Comparison of ENCODE assay signal across 8 cellular contexts in the genomic region with DNA sequence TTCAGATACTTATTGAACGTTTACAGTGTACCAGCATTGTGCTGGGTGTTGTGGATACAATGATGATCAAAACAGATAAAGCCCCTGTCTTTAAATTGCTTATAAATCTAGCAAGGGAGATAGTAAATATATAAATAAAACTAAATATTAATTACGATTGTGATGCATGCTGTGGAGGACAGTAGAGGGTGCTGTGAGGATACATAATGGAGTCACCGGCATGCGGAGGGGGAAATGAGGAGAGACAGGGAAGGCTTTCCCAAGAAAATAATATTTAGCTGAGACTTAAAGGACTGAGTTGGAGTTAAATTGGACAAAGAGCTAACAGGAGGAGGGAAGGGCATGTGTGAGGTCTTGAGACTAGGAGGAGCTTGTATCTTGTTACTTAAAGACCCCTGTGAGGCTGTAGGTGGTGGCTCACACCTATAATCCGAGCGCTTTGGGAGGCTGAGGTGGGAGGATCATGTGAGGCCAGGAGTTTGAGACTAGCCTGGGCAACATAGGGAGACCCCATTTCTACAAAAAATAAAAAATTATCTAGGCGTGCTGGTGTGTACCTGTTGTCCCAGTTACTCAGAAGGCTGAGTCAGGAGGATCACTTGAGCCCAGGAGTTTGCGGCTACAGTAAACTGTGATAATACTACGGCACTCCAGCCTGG. TPM values are rescaled to one million over a fixed set of nuclear protein-coding genes. Genes with fewer than 3 reads are reported as not detected.
DNase-seq lines count a peak whose midpoint lies in the region; ATAC-seq and TF ChIP-seq lines count a peak whose summit lies in the region.

No MANE protein-coding gene starts in this region.

- no peak overlapping the region for H3T11ph ChIP-seq in H9 (ENCODE audit: low read length)

- H2AK5ac ChIP-seq in H9 (ENCODE audit: insufficient read length, low read length), result no peak overlapping the region

- H2BK20ac ChIP-seq in H9 (ENCODE audit: low read depth, low read length, poor library complexity, severe bottlenecking), result no peak overlapping the region

- H3K4me1 ChIP-seq in CD4-positive, CD25-positive, alpha-beta regulatory T cell (ENCODE audit: control insufficient read depth, insufficient read depth, low read length, poor library complexity, severe bottlenecking), result peaks cover 30% of the 10 kb centered on the region
- peaks cover 1% of the 10 kb centered on the region; the same call in 1 of the 2 replicates for H3K4me1 ChIP-seq in H9 (ENCODE audit: insufficient read depth, low read length)

- H3K9me3 ChIP-seq in CD4-positive, CD25-positive, alpha-beta regulatory T cell (ENCODE audit: control insufficient read depth in 2 of 2, low read length in 2 of 2), result peaks cover 0 to under 1% of the 10 kb centered on the region in 2 experiments
- H3K9me3 ChIP-seq in H9 (ENCODE audit: control insufficient read depth, low read depth, low read length), result no peaks in the 10 kb centered on the region

- H4K20me1 ChIP-seq in H9 (ENCODE audit: control insufficient read depth, insufficient read depth, insufficient read length), result no peaks in the 10 kb centered on the region

- H3K4me2 ChIP-seq in H9 (ENCODE audit: insufficient read depth, insufficient read length, low read length), result no peak overlapping the region

- H3K36me3 ChIP-seq in CD4-positive, CD25-positive, alpha-beta regulatory T cell (ENCODE audit: control insufficient read depth, insufficient read depth, low read length), result no peaks in the 10 kb centered on the region

- H3K27me3 Mint-ChIP-seq in CD4-positive, CD25-positive, alpha-beta regulatory T cell, result no peaks in the 10 kb centered on the region
- H3K27me3 Mint-ChIP-seq in H9 (ENCODE audit: low read depth), result no peaks in the 10 kb centered on the region

- H3K56ac ChIP-seq in H9 (ENCODE audit: insufficient read length, low read depth, low read length), result no peak overlapping the region

- H3K27ac ChIP-seq in CD4-positive, CD25-positive, alpha-beta regulatory T cell (ENCODE audit: insufficient read depth, low read length, poor library complexity, severe bottlenecking), result no peak overlapping the region
- H3K27ac ChIP-seq in H9 (ENCODE audit: insufficient read length, low read depth, low read length), result no peak overlapping the region

- H2BK5ac ChIP-seq in H9 (ENCODE audit: insufficient read length, low read length), result no peak overlapping the region

- no peak overlapping the region for H4K91ac ChIP-seq in H9 (ENCODE audit: insufficient read length, low read depth, low read length)

- peak; percentile 60; the same call in 2 of the 3 replicates for TF ChIP-seq CTCF in H9 (conservative IDR thresholded peaks at IDR 0.05)

- H3K23ac ChIP-seq in H9 (ENCODE audit: insufficient read length, low read depth, low read length), result no peak overlapping the region

- H4K5ac ChIP-seq in H9 (ENCODE audit: insufficient read length, low read depth, low read length), result no peak overlapping the region

- no peak overlapping the region for H3K9ac ChIP-seq in H9 (ENCODE audit: extremely low read depth, insufficient read length, low read length)

- no peak overlapping the region for H2AFZ ChIP-seq in H9 (ENCODE audit: low read length)

- H3K4me3 Mint-ChIP-seq in CD4-positive, CD25-positive, alpha-beta regulatory T cell, result peak overlapping the region; percentile 44 to 95 (median 70)
- H3K4me3 Mint-ChIP-seq in H9, result peak overlapping the region in 1 of 2 experiments; percentile 11; a peak in 1 of 5 replicates

- peaks cover 0 to 7% (median 1%) of the 10 kb centered on the region in 7 donors for H3K9me3 Mint-ChIP-seq in CD4-positive, CD25-positive, alpha-beta regulatory T cell
- peaks cover 17 to 24% of the 10 kb centered on the region in 2 experiments for H3K9me3 Mint-ChIP-seq in H9

- H2BK120ac ChIP-seq in H9 (ENCODE audit: low read depth, low read length, poor library complexity, severe bottlenecking), result no peak overlapping the region

- H3K36me3 Mint-ChIP-seq in CD4-positive, CD25-positive, alpha-beta regulatory T cell, result peaks cover 11% of the 10 kb centered on the region
- H3K36me3 Mint-ChIP-seq in H9 (ENCODE audit: insufficient read depth in 1 of 3, low read depth in 3 of 3), result peaks cover 13 to 23% (median 16%) of the 10 kb centered on the region in 3 experiments

- no peak overlapping the region for H4K8ac ChIP-seq in H9 (replicated peaks; ENCODE audit: insufficient read length, low read depth, low read length)

- H3K18ac ChIP-seq in H9 (ENCODE audit: insufficient read length, low read depth, low read length), result no peak overlapping the region

- H3K23me2 ChIP-seq in H9 (ENCODE audit: insufficient read length, low read depth, low read length, poor library complexity, severe bottlenecking), result peaks cover 7% of the 10 kb centered on the region

- H3K4ac ChIP-seq in H9 (ENCODE audit: low read depth, low read length), result no peak overlapping the region

- H2BK15ac ChIP-seq in H9 (ENCODE audit: low read depth, low read length), result no peak overlapping the region

- H3K14ac ChIP-seq in H9 (ENCODE audit: insufficient read depth, low read length), result no peak overlapping the region

- no peak overlapping the region for H2BK12ac ChIP-seq in H9 (ENCODE audit: insufficient read length, low read depth, low read length)

- peaks cover 2% of the 10 kb centered on the region for H3K79me1 ChIP-seq in H9 (ENCODE audit: insufficient read depth, low read depth, low read length, poor library complexity, severe bottlenecking)

- no peaks in the 10 kb centered on the region; the same call in 1 of the 2 replicates for H3K79me2 ChIP-seq in H9 (ENCODE audit: insufficient read depth, low read length)

- ATAC-seq in CD4-positive, CD25-positive, alpha-beta regulatory T cell (ENCODE audit: low read depth in 2 of 2), result no peak
- ATAC-seq in HG03196 (IDR thresholded peaks at IDR 0.05; ENCODE audit: unreplicated experiment) (no peak), HG02571 (IDR thresholded peaks at IDR 0.05; ENCODE audit: unreplicated experiment) (no peak), GM21423 (IDR thresholded peaks at IDR 0.05; ENCODE audit: unreplicated experiment) (no peak)

- no peak for DNase-seq in CD4-positive, CD25-positive, alpha-beta regulatory T cell
- DNase-seq in H9, result no peak
- peak; percentile 12 for DNase-seq in amniotic stem cell (lab: John Stamatoyannopoulos, UW)
- DNase-seq in kidney glomerular epithelial cell (lab: John Stamatoyannopoulos, UW), result peak; percentile 65
- DNase-seq in activated CD8-positive, alpha-beta memory T cell treated with anti-CD3 and anti-CD28 coated beads, Interleukin-2, amount 50 U/mL, for 48 hours, result no peak

- no peaks in the 10 kb centered on the region for H3K27me3 ChIP-seq in CD4-positive, CD25-positive, alpha-beta regulatory T cell (ENCODE audit: control insufficient read depth, insufficient read depth, low read length)
- H3K27me3 ChIP-seq in H9 (ENCODE audit: insufficient read depth, low read length), result no peaks in the 10 kb centered on the region

- H3K27ac Mint-ChIP-seq in CD4-positive, CD25-positive, alpha-beta regulatory T cell, result no peak overlapping the region
- H3K27ac Mint-ChIP-seq in H9, result peak overlapping the region in 1 of 3 experiments; percentile 33; a peak in 1 of 7 replicates

- H3K4me3 ChIP-seq in CD4-positive, CD25-positive, alpha-beta regulatory T cell (ENCODE audit: low read depth, low read length), result no peak overlapping the region

- no CpG with 5 or more reads among the region's 9 CpGs for WGBS in H9 (ENCODE audit: extremely low coverage, insufficient read length, low lambda C conversion rate)

- H3K4me1 Mint-ChIP-seq in CD4-positive, CD25-positive, alpha-beta regulatory T cell, result peaks cover 3 to 50% (median 38%) of the 10 kb centered on the region in 4 donors
- peaks cover 33 to 35% of the 10 kb centered on the region in 2 experiments for H3K4me1 Mint-ChIP-seq in H9

RNA-seq across cellular contexts. Expression of a gene that starts 2.4 kb away (rescaled TPM):
- 7.6 TPM for total RNA-seq in CD4-positive, CD25-positive, alpha-beta regulatory T cell
- 10 to 100 TPM; 11.8 to 17.2 (median 14.0) TPM for polyA plus RNA-seq in CD4-positive, CD25-positive, alpha-beta regulatory T cell
- 17.2 and 20.3 TPM in 2 replicates for total RNA-seq in H9 (2021)

Comparison
In these comparisons a context has a peak if more than half of its experiments do, and no peak if none do; other contexts are left out.
1. DNase-seq: peak in amniotic stem cell (single experiment) and kidney glomerular epithelial cell (single experiment); none in CD4-positive, CD25-positive, alpha-beta regulatory T cell (0 of 3), H9 (single experiment) and activated CD8-positive, alpha-beta memory T cell treated with anti-CD3 and anti-CD28 coated beads, Interleukin-2, amount 50 U/mL, for 48 hours (single experiment).